10 cellular contexts compared by ENCODE assay signal in genomic region chr7:95478139-95479037, GRCh38. TPM values are rescaled to one million over a fixed set of nuclear protein-coding genes. Genes with fewer than 3 reads are reported as not detected.
DNase-seq lines count a peak whose midpoint lies in the region; ATAC-seq and TF ChIP-seq lines count a peak whose summit lies in the region.
"Had no signal": no experiment of that assay in that cellular context is flagged by ENCODE, and none has a peak within 500 bp of the region (broad histone marks: within the 10 kb centered on the region; RNA-seq: fewer than 3 reads in every experiment).

No MANE protein-coding gene starts in this region.

- no peak overlapping the region for H3K9ac ChIP-seq in smooth muscle cell (ENCODE audit: low read depth)
- H3K9ac ChIP-seq: BLaER1 treated with 17β-estradiol and CSF1 and Interleukin-3, amounts not matched to agents 10 nM and 100 nM had no signal

- no peaks in the 10 kb centered on the region for H3F3A ChIP-seq in smooth muscle cell (ENCODE audit: low read depth)

- POLR2A ChIA-PET in activated CD4-positive, alpha-beta T cell treated with anti-CD3 and anti-CD28 coated beads, Interleukin-2, amount 10 ng/mL, durations not matched to agents 7 days and 5 days (lab: Charles Lee) = no interaction called here

- H3K27ac ChIP-seq in left ventricle myocardium inferior (replicated peaks) (no peak overlapping the region), smooth muscle cell (ENCODE audit: low read depth) (no peak overlapping the region)
- H3K27ac ChIP-seq: BLaER1 treated with 17β-estradiol and CSF1 and Interleukin-3, amounts not matched to agents 10 nM and 100 nM; SJSA1 had no signal

- H3K4me1 ChIP-seq in left ventricle myocardium inferior = peaks cover 3% of the 10 kb centered on the region
- peaks cover 14% of the 10 kb centered on the region for H3K4me1 ChIP-seq in smooth muscle cell (ENCODE audit: low read depth)

- TF ChIP-seq CTCF in left ventricle myocardium inferior (IDR thresholded peaks at IDR 0.05; ENCODE audit: borderline replicate concordance) (peak; percentile 30), smooth muscle cell (IDR thresholded peaks at IDR 0.05; ENCODE audit: borderline replicate concordance, insufficient read depth, poor library complexity, severe bottlenecking) (no peak)

- intact Hi-C loops in left ventricle myocardium inferior (cut with micrococcal nuclease) = no loop called here

- DNase-seq in NCI-H1417 (lab: John Stamatoyannopoulos, UW) (peak in 2 of 3 experiments; percentile 76 to 91), NCI-H1417 treated with DMSO at 0.1 percent for 48 hours (lab: John Stamatoyannopoulos, UW) (no peak), SK-N-DZ (ENCODE audit: low spot score) (peak; percentile 35), left ventricle myocardium inferior (no peak), smooth muscle cell (lab: John Stamatoyannopoulos, UW; ENCODE audit: unreplicated experiment) (no peak), immature natural killer cell (no peak)
- DNase-seq in natural killer cell treated with Interleukin-12 subunit alpha and Interleukin-12 subunit beta and Interleukin-15 and Interleukin-18, amount 100 ng/mL, for 72 hours (ENCODE audit: low spot score) = no peak
- no peak for DNase-seq in activated CD4-positive, alpha-beta T cell treated with anti-CD3 and anti-CD28 coated beads, Interleukin-2, amount 10 ng/mL, durations not matched to agents 7 days and 5 days

- H3K27me3 ChIP-seq in left ventricle myocardium inferior (ENCODE audit: low read depth) = no peaks in the 10 kb centered on the region
- H3K27me3 ChIP-seq in smooth muscle cell (ENCODE audit: low read depth) = no peaks in the 10 kb centered on the region
- H3K27me3 ChIP-seq: BLaER1 treated with 17β-estradiol and CSF1 and Interleukin-3, amounts not matched to agents 10 nM and 100 nM; SJSA1 had no signal

- 62% methylated on average over 19 of the region's 19 CpGs for WGBS in smooth muscle cell (ENCODE audit: low lambda C conversion rate)

- H3K36me3 ChIP-seq in left ventricle myocardium inferior (no peaks in the 10 kb centered on the region), smooth muscle cell (ENCODE audit: low read depth) (no peaks in the 10 kb centered on the region)
- H3K36me3 ChIP-seq: BLaER1 treated with 17β-estradiol and CSF1 and Interleukin-3, amounts not matched to agents 10 nM and 100 nM; SJSA1 had no signal

- H3K4me2 ChIP-seq in smooth muscle cell = peak overlapping the region; percentile 9
- H3K4me2 ChIP-seq: BLaER1 treated with 17β-estradiol and CSF1 and Interleukin-3, amounts not matched to agents 10 nM and 100 nM had no signal

- H3K79me2 ChIP-seq in smooth muscle cell (ENCODE audit: low read depth) = no peaks in the 10 kb centered on the region

- peaks cover 12 to 17% of the 10 kb centered on the region in 2 donors for H3K4me1 Mint-ChIP-seq in natural killer cell treated with Interleukin-12 subunit alpha and Interleukin-12 subunit beta and Interleukin-15 and Interleukin-18, amount 100 ng/mL, for 72 hours (ENCODE audit: low read depth in 2 of 2)
- H3K4me1 Mint-ChIP-seq in activated CD4-positive, alpha-beta T cell treated with anti-CD3 and anti-CD28 coated beads, Interleukin-2, amount 10 ng/mL, durations not matched to agents 7 days and 5 days = no peaks in the 10 kb centered on the region
- H3K4me1 Mint-ChIP-seq in immature natural killer cell = peaks cover 8 to 18% of the 10 kb centered on the region in 2 donors

- H4K20me1 ChIP-seq in smooth muscle cell (ENCODE audit: low read depth) = no peaks in the 10 kb centered on the region
- H4K20me1 ChIP-seq: BLaER1 treated with 17β-estradiol and CSF1 and Interleukin-3, amounts not matched to agents 10 nM and 100 nM had no signal

- peaks cover 0 to 5% of the 10 kb centered on the region in 2 donors for H3K27me3 Mint-ChIP-seq in natural killer cell treated with Interleukin-12 subunit alpha and Interleukin-12 subunit beta and Interleukin-15 and Interleukin-18, amount 100 ng/mL, for 72 hours
- H3K27me3 Mint-ChIP-seq in activated CD4-positive, alpha-beta T cell treated with anti-CD3 and anti-CD28 coated beads, Interleukin-2, amount 10 ng/mL, durations not matched to agents 7 days and 5 days = no peaks in the 10 kb centered on the region
- peaks cover 0 to 2% (median 0%) of the 10 kb centered on the region in 3 donors for H3K27me3 Mint-ChIP-seq in immature natural killer cell (ENCODE audit: low read depth in 3 of 3)

- no peak for ATAC-seq in natural killer cell treated with Interleukin-12 subunit alpha and Interleukin-12 subunit beta and Interleukin-15 and Interleukin-18, amount 100 ng/mL, for 72 hours

- no peaks in the 10 kb centered on the region for H3K36me3 Mint-ChIP-seq in natural killer cell treated with Interleukin-12 subunit alpha and Interleukin-12 subunit beta and Interleukin-15 and Interleukin-18, amount 100 ng/mL, for 72 hours
- no peaks in the 10 kb centered on the region for H3K36me3 Mint-ChIP-seq in activated CD4-positive, alpha-beta T cell treated with anti-CD3 and anti-CD28 coated beads, Interleukin-2, amount 10 ng/mL, durations not matched to agents 7 days and 5 days (ENCODE audit: low read depth)
- H3K36me3 Mint-ChIP-seq in immature natural killer cell = no peaks in the 10 kb centered on the region

- H3K4me3 ChIP-seq in left ventricle myocardium inferior = peak overlapping the region; percentile 36
- no peak overlapping the region for H3K4me3 ChIP-seq in smooth muscle cell
- H3K4me3 ChIP-seq: BLaER1 treated with 17β-estradiol and CSF1 and Interleukin-3, amounts not matched to agents 10 nM and 100 nM; SJSA1 had no signal

- H2AFZ ChIP-seq in smooth muscle cell (ENCODE audit: low read depth) = no peak overlapping the region

- H3K4me3 Mint-ChIP-seq in natural killer cell treated with Interleukin-12 subunit alpha and Interleukin-12 subunit beta and Interleukin-15 and Interleukin-18, amount 100 ng/mL, for 72 hours = no peak overlapping the region
- H3K4me3 Mint-ChIP-seq in activated CD4-positive, alpha-beta T cell treated with anti-CD3 and anti-CD28 coated beads, Interleukin-2, amount 10 ng/mL, durations not matched to agents 7 days and 5 days = no peak overlapping the region
- H3K4me3 Mint-ChIP-seq in immature natural killer cell = no peak overlapping the region

- no peak overlapping the region for H3K27ac Mint-ChIP-seq in natural killer cell treated with Interleukin-12 subunit alpha and Interleukin-12 subunit beta and Interleukin-15 and Interleukin-18, amount 100 ng/mL, for 72 hours
- H3K27ac Mint-ChIP-seq in activated CD4-positive, alpha-beta T cell treated with anti-CD3 and anti-CD28 coated beads, Interleukin-2, amount 10 ng/mL, durations not matched to agents 7 days and 5 days = no peak overlapping the region
- H3K27ac Mint-ChIP-seq in immature natural killer cell = no peak overlapping the region

- H3K9me3 Mint-ChIP-seq in natural killer cell treated with Interleukin-12 subunit alpha and Interleukin-12 subunit beta and Interleukin-15 and Interleukin-18, amount 100 ng/mL, for 72 hours = no peaks in the 10 kb centered on the region
- H3K9me3 Mint-ChIP-seq in activated CD4-positive, alpha-beta T cell treated with anti-CD3 and anti-CD28 coated beads, Interleukin-2, amount 10 ng/mL, durations not matched to agents 7 days and 5 days = no peaks in the 10 kb centered on the region
- no peaks in the 10 kb centered on the region for H3K9me3 Mint-ChIP-seq in immature natural killer cell

- H3K9me3 ChIP-seq in left ventricle myocardium inferior (replicated peaks) (no peaks in the 10 kb centered on the region), smooth muscle cell (replicated peaks; ENCODE audit: low read depth) (no peaks in the 10 kb centered on the region)
- H3K9me3 ChIP-seq: BLaER1 treated with 17β-estradiol and CSF1 and Interleukin-3, amounts not matched to agents 10 nM and 100 nM; SJSA1 had no signal

- CTCF ChIA-PET in activated CD4-positive, alpha-beta T cell treated with anti-CD3 and anti-CD28 coated beads, Interleukin-2, amount 10 ng/mL, durations not matched to agents 7 days and 5 days (lab: Charles Lee) = interaction anchor here (1.0 to 1.2 kb wide), 2 partner anchors 8 to 17 kb away, joined by 3 to 5 read pairs; no protein-coding TSS in a partner anchor

RNA-seq across cellular contexts. Expression of gene ASB4, which starts 7.4 kb away (rescaled TPM):
- 0.08 and 0.12 TPM in 2 replicates for polyA plus RNA-seq in SK-N-DZ (2014; cell fraction: cytosol; rRNA removed)
- polyA plus RNA-seq in SK-N-DZ (2014; cell fraction: nucleus; rRNA removed) = 0.05 TPM in 2 replicates
- total RNA-seq in left ventricle myocardium inferior = 6.3 TPM
- not detected in 2 replicates for total RNA-seq in smooth muscle cell
- polyA plus RNA-seq in smooth muscle cell = not detected in 2 replicates
- not detected for total RNA-seq in natural killer cell treated with Interleukin-12 subunit alpha and Interleukin-12 subunit beta and Interleukin-15 and Interleukin-18, amount 100 ng/mL, for 72 hours
- total RNA-seq in activated CD4-positive, alpha-beta T cell treated with anti-CD3 and anti-CD28 coated beads, Interleukin-2, amount 10 ng/mL, durations not matched to agents 7 days and 5 days = not detected
- not detected for polyA plus RNA-seq in immature natural killer cell
- total RNA-seq: SJSA1 had no signal

RNA-seq across cellular contexts. Expression of gene PON2, which starts 43.6 kb away (rescaled TPM):
- 11.8 and 13.3 TPM in 2 replicates for polyA plus RNA-seq in SK-N-DZ (2014; cell fraction: cytosol; rRNA removed)
- 27.6 and 31.9 TPM in 2 replicates for polyA plus RNA-seq in SK-N-DZ (2014; cell fraction: nucleus; rRNA removed)
- total RNA-seq in left ventricle myocardium inferior (36.5 TPM), smooth muscle cell (116 and 121 TPM in 2 replicates)
- polyA plus RNA-seq in smooth muscle cell (74.7 and 97.1 TPM in 2 replicates), immature natural killer cell (10 to 100 TPM; 11.5 to 32.3 (median 19.1) TPM)
- 10 to 100 TPM; 17.6 to 18.0 TPM for total RNA-seq in natural killer cell treated with Interleukin-12 subunit alpha and Interleukin-12 subunit beta and Interleukin-15 and Interleukin-18, amount 100 ng/mL, for 72 hours
- 1 to 10 TPM; 3.3 to 4.2 TPM for total RNA-seq in activated CD4-positive, alpha-beta T cell treated with anti-CD3 and anti-CD28 coated beads, Interleukin-2, amount 10 ng/mL, durations not matched to agents 7 days and 5 days

Comparison
In these comparisons a context has a peak if more than half of its experiments do, and no peak if none do; other contexts are left out.
1. DNase-seq: peak in NCI-H1417 (2 of 3) and SK-N-DZ (single experiment); none in NCI-H1417 treated with DMSO at 0.1 percent for 48 hours (single experiment), left ventricle myocardium inferior (single experiment), smooth muscle cell (single experiment), natural killer cell treated with Interleukin-12 subunit alpha and Interleukin-12 subunit beta and Interleukin-15 and Interleukin-18, amount 100 ng/mL, for 72 hours (single experiment), activated CD4-positive, alpha-beta T cell treated with anti-CD3 and anti-CD28 coated beads, Interleukin-2, amount 10 ng/mL, durations not matched to agents 7 days and 5 days (single experiment) and immature natural killer cell (0 of 3).